11 cellular contexts compared by ENCODE assay signal in genomic region chr17:73827627-73828241, GRCh38.
DNase-seq lines count a peak whose midpoint lies in the region; ATAC-seq, FAIRE-seq and TF ChIP-seq lines count a peak whose summit lies in the region.
"Had no signal": no experiment of that assay in that cellular context is flagged by ENCODE, and none has a peak within 500 bp of the region (broad histone marks: within the 10 kb centered on the region; RNA-seq: fewer than 3 reads in every experiment).

No MANE protein-coding gene starts in this region.

- TF ChIP-seq RAD21 in HepG2 (CRISPR knock-in tag; IDR thresholded peaks at IDR 0.05) = no peak

- H3K27me3 Mint-ChIP-seq in CD14-positive monocyte (ENCODE audit: low read depth in 3 of 3) = peaks cover 0 to 14% (median 3%) of the 10 kb centered on the region in 3 donors

- H4K20me1 ChIP-seq in HepG2 (ENCODE audit: insufficient read depth, low read length) = no peaks in the 10 kb centered on the region

- 42% methylated on average over 15 of the region's 15 CpGs for WGBS in HepG2 (ENCODE audit: low lambda C conversion rate)

- no peak for TF ChIP-seq POLR2A in HepG2 (IDR thresholded peaks at IDR 0.05; ENCODE audit: insufficient read depth in 1 of 2, low read depth in 2 of 2, low read length in 2 of 2)

- peaks cover 52% of the 10 kb centered on the region for H3K27me3 ChIP-seq in HUES48 (ENCODE audit: control insufficient read depth, insufficient read depth, low read length)
- peaks cover 2 to 51% of the 10 kb centered on the region in 2 experiments; a peak in 4 of 5 replicates for H3K27me3 ChIP-seq in HepG2 (ENCODE audit: control insufficient read depth in 1 of 2, insufficient read depth in 2 of 2, low read length in 2 of 2)

- H3K4me1 ChIP-seq in HUES48 (ENCODE audit: control insufficient read depth, insufficient read depth, low read length) (peaks cover 19% of the 10 kb centered on the region), HepG2 (ENCODE audit: insufficient read depth, low read length) (peaks cover 29% of the 10 kb centered on the region)

- TF ChIP-seq CTCF in CD14-positive monocyte (IDR thresholded peaks at IDR 0.05) = no peak
- no peak for TF ChIP-seq CTCF in HepG2 (CRISPR knock-in tag; IDR thresholded peaks at IDR 0.05)

- H2AFZ ChIP-seq in HepG2 (ENCODE audit: low read length) = no peak overlapping the region

- H3K27ac ChIP-seq in HUES48 (ENCODE audit: low read depth, low read length) (peak overlapping the region; percentile 6), HepG2 (ENCODE audit: extremely low read length, insufficient read depth, low read length) (no peak overlapping the region)

- no peak for DNase-seq in CD14-positive monocyte (ENCODE audit: low spot score)
- DNase-seq in activated naive CD4-positive, alpha-beta T cell treated with anti-CD3 and anti-CD28 coated beads, Interleukin-2, amount 50 U/mL, for 72 hours (ENCODE audit: low spot score in 2 of 2) = no peak
- peak; percentile 24 for DNase-seq in HepG2 (ENCODE audit: low spot score)
- no peak for DNase-seq in NCI-H1694 treated with DMSO at 0.1 percent for 48 hours (lab: John Stamatoyannopoulos, UW)
- DNase-seq in NCI-H2107 (lab: John Stamatoyannopoulos, UW) = no peak
- DNase-seq: activated CD4-positive, alpha-beta T cell treated with anti-CD3 and anti-CD28 coated beads for 1 hour; Calu3 had no signal

- in situ Hi-C loops in HepG2 (cut with HindIII; ENCODE audit: extremely low pct_ligation_motif_present, low pct_unique_long_range_greater_than_20kb) = no loop called here

- no peaks in the 10 kb centered on the region for H3K79me2 ChIP-seq in HepG2 (ENCODE audit: insufficient read depth, low read length)

- peaks cover 0 to 2% (median 0%) of the 10 kb centered on the region in 7 donors for H3K9me3 Mint-ChIP-seq in CD14-positive monocyte
- H3K9me3 Mint-ChIP-seq in activated naive CD4-positive, alpha-beta T cell treated with anti-CD3 and anti-CD28 coated beads, Interleukin-2, amount 50 U/mL, for 72 hours = peaks cover 0 to 3% of the 10 kb centered on the region in 2 donors

- ATAC-seq in activated naive CD4-positive, alpha-beta T cell treated with anti-CD3 and anti-CD28 coated beads, Interleukin-2, amount 50 U/mL, for 72 hours = no peak
- ATAC-seq in HepG2 = no peak; the same call in 1 of the 3 replicates
- no peak for ATAC-seq in HG03378 (IDR thresholded peaks at IDR 0.05; ENCODE audit: unreplicated experiment)
- no peak for ATAC-seq in HG02870 (IDR thresholded peaks at IDR 0.05; ENCODE audit: unreplicated experiment)
- ATAC-seq: Panc1 had no signal

- peak overlapping the region; percentile 21; the same call in 1 of the 2 replicates for H3K4me2 ChIP-seq in HepG2 (ENCODE audit: low read depth, low read length)

- H3K9ac ChIP-seq in HUES48 (ENCODE audit: low read depth, low read length) = no peak overlapping the region
- H3K9ac ChIP-seq in HepG2 (ENCODE audit: insufficient read depth, low read depth, low read length) = no peak overlapping the region

- FAIRE-seq in HepG2 (lab: Jason Lieb, UNC) = no peak

- POLR2A ChIA-PET in HepG2 (lab: Yijun Ruan, JAX) = no interaction called here

- no peaks in the 10 kb centered on the region for H3K36me3 Mint-ChIP-seq in CD14-positive monocyte
- peaks cover 0 to 8% of the 10 kb centered on the region in 2 donors for H3K36me3 Mint-ChIP-seq in activated naive CD4-positive, alpha-beta T cell treated with anti-CD3 and anti-CD28 coated beads, Interleukin-2, amount 50 U/mL, for 72 hours

- H3K9me3 ChIP-seq in HUES48 (ENCODE audit: control insufficient read depth, insufficient read depth, low read length) = no peaks in the 10 kb centered on the region
- no peaks in the 10 kb centered on the region for H3K9me3 ChIP-seq in HepG2 (ENCODE audit: low read length)

- no TSS peak for BruUV-seq in HepG2 (replicated peaks; lab: Mats Ljungman, UMichigan)

- H3K4me3 ChIP-seq in HUES48 (ENCODE audit: low read depth, low read length) = no peak overlapping the region
- no peak overlapping the region for H3K4me3 ChIP-seq in HepG2 (replicated peaks in 1 of 3; ENCODE audit: insufficient read depth in 1 of 3, low read depth in 2 of 3, low read length in 3 of 3)

- CTCF ChIA-PET in HepG2 (lab: Yijun Ruan, JAX; ENCODE audit: low intra/inter-chr PET ratio, low total read pairs) = no interaction called here

- peak overlapping the region in 6 of 7 donors; percentile 22 to 79 (median 60) for H3K27ac Mint-ChIP-seq in CD14-positive monocyte
- H3K27ac Mint-ChIP-seq in activated naive CD4-positive, alpha-beta T cell treated with anti-CD3 and anti-CD28 coated beads, Interleukin-2, amount 50 U/mL, for 72 hours = peak overlapping the region; percentile 72 to 83

- TF ChIP-seq EP300 in HepG2 (IDR thresholded peaks at IDR 0.05; ENCODE audit: low read depth in 2 of 2, low read length in 2 of 2) = no peak
- TF ChIP-seq EP300 in HepG2 (CRISPR knock-in tag; IDR thresholded peaks at IDR 0.05; ENCODE audit: borderline replicate concordance) = no peak

- peak overlapping the region in 1 of 2 donors; percentile 86 for H3K4me3 Mint-ChIP-seq in CD14-positive monocyte

- peaks cover 22% of the 10 kb centered on the region for H3K4me1 Mint-ChIP-seq in CD14-positive monocyte

- H3K36me3 ChIP-seq in HUES48 (ENCODE audit: control insufficient read depth, insufficient read depth, low read length) = no peaks in the 10 kb centered on the region
- H3K36me3 ChIP-seq in HepG2 (replicated peaks in 1 of 2; ENCODE audit: control insufficient read depth in 1 of 2, insufficient read depth in 2 of 2, low read length in 2 of 2) = no peaks in the 10 kb centered on the region

- intact Hi-C loops in CD14-positive monocyte (cut with micrococcal nuclease) = no loop called here
- intact Hi-C loops in HepG2 (cut with micrococcal nuclease; ENCODE audit: unreplicated experiment) = no loop called here

TF ChIP-seq in HepG2, 621 proteins besides CTCF, POLR2A, EP300 and RAD21:
- no peak for TF ChIP-seq FOXA1 (IDR thresholded peaks at IDR 0.05)
- TF ChIP-seq FOXA1 (CRISPR knock-in tag; IDR thresholded peaks at IDR 0.05) = peak; percentile 36; the same call in 1 of the 2 replicates
- 0 out of 2 replicates have a peak, but pooled peaks have one; percentile 14 for TF ChIP-seq ETV5 (CRISPR knock-in tag; IDR thresholded peaks at IDR 0.05; ENCODE audit: borderline replicate concordance)
- no peak for TF ChIP-seq ZNF780A (CRISPR knock-in tag; IDR thresholded peaks at IDR 0.05)
- TF ChIP-seq BRCA1 (CRISPR knock-in tag; IDR thresholded peaks at IDR 0.05) = no peak
- 0 out of 2 replicates have a peak, but pooled peaks have one; percentile 10 for TF ChIP-seq FOXA3 (CRISPR knock-in tag; IDR thresholded peaks at IDR 0.05)
- TF ChIP-seq PCBP1 (IDR thresholded peaks at IDR 0.05; ENCODE audit: borderline replicate concordance, low read depth, low read length) = no peak
- TF ChIP-seq ZNF7 (CRISPR knock-in tag; IDR thresholded peaks at IDR 0.05) = peak; percentile 58; the same call in 1 of the 2 replicates
- no peak for TF ChIP-seq GLI4 (CRISPR knock-in tag; IDR thresholded peaks at IDR 0.05; ENCODE audit: borderline replicate concordance)
- no peak for TF ChIP-seq ZNF784 (CRISPR knock-in tag; IDR thresholded peaks at IDR 0.05; ENCODE audit: borderline replicate concordance)
- no peak for TF ChIP-seq ZNF546 (CRISPR knock-in tag; conservative IDR thresholded peaks at IDR 0.05)
- no peak for TF ChIP-seq TEAD3 (CRISPR knock-in tag; optimal IDR thresholded peaks at IDR 0.05; ENCODE audit: borderline replicate concordance)
- 0 out of 2 replicates have a peak, but pooled peaks have one; percentile 4 for TF ChIP-seq FOSL2 (CRISPR knock-in tag; IDR thresholded peaks at IDR 0.05)
- 0 out of 2 replicates have a peak, but pooled peaks have one; percentile 12 for TF ChIP-seq FOXP4 (CRISPR knock-in tag; IDR thresholded peaks at IDR 0.05)
